In genomic region chr9:64061013-64061627, GRCh38 we compare ENCODE assay signal across 5 cellular contexts.
"Had no signal": no experiment of that assay in that cellular context is flagged by ENCODE, and none has a peak within 500 bp of the region (broad histone marks: within the 10 kb centered on the region; RNA-seq: fewer than 3 reads in every experiment).

No MANE protein-coding gene starts in this region.

- H3K4me3 ChIP-seq: GM23338 had no signal

- DNase-seq: H9, HCEC 1CT had no signal

- H3K4me2 ChIP-seq: GM23338 had no signal

- H2AFZ ChIP-seq: GM23338 had no signal

- ATAC-seq: GM23338, HepG2 had no signal

- H3K27ac ChIP-seq: HL-60 had no signal
